8 cellular contexts compared by ENCODE assay signal in genomic region chr20:58649288-58650180, GRCh38. TPM values are rescaled to one million over a fixed set of nuclear protein-coding genes. Genes with fewer than 3 reads are reported as not detected.
DNase-seq lines count a peak whose midpoint lies in the region; ATAC-seq, FAIRE-seq and TF ChIP-seq lines count a peak whose summit lies in the region.

No MANE protein-coding gene starts in this region.

- H3K27ac Mint-ChIP-seq in activated CD4-positive, alpha-beta T cell treated with anti-CD3 and anti-CD28 coated beads, Interleukin-2, amount 10 ng/mL, durations not matched to agents 24 days and 14 days, result peak overlapping the region; percentile 80
- peak overlapping the region; percentile 61 to 90 for H3K27ac Mint-ChIP-seq in natural killer cell treated with Interleukin-12 subunit alpha and Interleukin-12 subunit beta and Interleukin-15 and Interleukin-18, amount 100 ng/mL, for 72 hours

- no peak overlapping the region for H2BK15ac ChIP-seq in H1 (ENCODE audit: low read length)

- H3K27me3 Mint-ChIP-seq in activated CD4-positive, alpha-beta T cell treated with anti-CD3 and anti-CD28 coated beads, Interleukin-2, amount 10 ng/mL, durations not matched to agents 24 days and 14 days, result no peaks in the 10 kb centered on the region
- no peaks in the 10 kb centered on the region for H3K27me3 Mint-ChIP-seq in natural killer cell treated with Interleukin-12 subunit alpha and Interleukin-12 subunit beta and Interleukin-15 and Interleukin-18, amount 100 ng/mL, for 72 hours

- peak overlapping the region; percentile 95 for H3K18ac ChIP-seq in H1 (ENCODE audit: extremely low read depth, low read length)

- H2AFZ ChIP-seq in H1 (ENCODE audit: low read length), result peak overlapping the region; percentile 1; the same call in 1 of the 2 replicates

- H4K8ac ChIP-seq in H1 (ENCODE audit: extremely low read depth, insufficient read depth, low read length), result peak overlapping the region; percentile 71

- 7% methylated on average over 44 of the region's 73 CpGs; no CpG with 5 or more reads in 1 of the 2 experiments for WGBS in H1 (ENCODE audit: extremely low coverage in 1 of 2, insufficient coverage in 1 of 2, insufficient read length in 1 of 2, insufficient replicate concordance in 2 of 2, low coverage in 1 of 2, low lambda C conversion rate in 2 of 2, missing lambda C conversion rate in 1 of 2), 2 experiments

- H3K23me2 ChIP-seq in H1 (ENCODE audit: low read depth, low read length), result peaks cover 19% of the 10 kb centered on the region

- H3K36me3 ChIP-seq in H1 (ENCODE audit: control insufficient read depth in 2 of 4, insufficient read depth in 4 of 4, low read length in 3 of 4), result no peaks in the 10 kb centered on the region; a peak in 1 of 8 replicates

- no peak overlapping the region for H2AK5ac ChIP-seq in H1 (ENCODE audit: low read depth, low read length)

- peak overlapping the region; percentile 46 for H4K91ac ChIP-seq in H1 (replicated peaks; ENCODE audit: insufficient read length, low read length)

- TF ChIP-seq EP300 in H1 (IDR thresholded peaks at IDR 0.05; ENCODE audit: borderline replicate concordance in 1 of 2, low read depth in 2 of 2, low read length in 2 of 2), result no peak

- no peak; a peak in 1 of 3 replicates for TF ChIP-seq POLR2A in H1 (IDR thresholded peaks at IDR 0.05; ENCODE audit: control extremely low read depth in 1 of 2, low read depth in 2 of 2, low read length in 2 of 2)

- H3K9me3 ChIP-seq in H1 (ENCODE audit: insufficient read depth in 2 of 2, low read depth in 1 of 2, low read length in 1 of 2), result no peaks in the 10 kb centered on the region

- H3K79me1 ChIP-seq in H1 (ENCODE audit: low read depth, low read length), result no peaks in the 10 kb centered on the region

- peak overlapping the region; percentile 2; the same call in 1 of the 2 replicates for H2BK5ac ChIP-seq in H1 (ENCODE audit: low read depth, low read length)

- no peaks in the 10 kb centered on the region for H4K20me1 ChIP-seq in H1 (replicated peaks in 1 of 2; ENCODE audit: control insufficient read depth in 1 of 2, insufficient read depth in 2 of 2, low read length in 2 of 2)

- no peak overlapping the region for H3K27ac ChIP-seq in H1 (ENCODE audit: low read depth, low read length)

- FAIRE-seq in H1 (lab: Jason Lieb, UNC), result no peak

- no peaks in the 10 kb centered on the region for H3K9me3 Mint-ChIP-seq in activated CD4-positive, alpha-beta T cell treated with anti-CD3 and anti-CD28 coated beads, Interleukin-2, amount 10 ng/mL, durations not matched to agents 24 days and 14 days
- H3K9me3 Mint-ChIP-seq in natural killer cell treated with Interleukin-12 subunit alpha and Interleukin-12 subunit beta and Interleukin-15 and Interleukin-18, amount 100 ng/mL, for 72 hours, result no peaks in the 10 kb centered on the region

- peak in 1 of 2 donors; percentile 25 for ATAC-seq in natural killer cell treated with Interleukin-12 subunit alpha and Interleukin-12 subunit beta and Interleukin-15 and Interleukin-18, amount 100 ng/mL, for 72 hours
- ATAC-seq in GM18517 (IDR thresholded peaks at IDR 0.05; ENCODE audit: unreplicated experiment) (no peak), GM18909 (IDR thresholded peaks at IDR 0.05; ENCODE audit: poor library complexity, unreplicated experiment) (no peak)

- peak overlapping the region; percentile 80 for H3K4me3 Mint-ChIP-seq in activated CD4-positive, alpha-beta T cell treated with anti-CD3 and anti-CD28 coated beads, Interleukin-2, amount 10 ng/mL, durations not matched to agents 24 days and 14 days
- peak overlapping the region; percentile 79 for H3K4me3 Mint-ChIP-seq in natural killer cell treated with Interleukin-12 subunit alpha and Interleukin-12 subunit beta and Interleukin-15 and Interleukin-18, amount 100 ng/mL, for 72 hours

- POLR2A ChIA-PET in H1 (lab: Charles Lee; ENCODE audit: partially characterized antibody), result interaction anchor here (0.7 to 4.5 kb wide), 14 partner anchors 10 to 199 kb away, joined by 3 to 54 read pairs (median 6); partner anchors contain the start of gene NPEPL1

- TF ChIP-seq RAD21 in H1 (IDR thresholded peaks at IDR 0.05 in 1 of 2, conservative IDR thresholded peaks at IDR 0.05 in 1 of 2; ENCODE audit: low read depth in 2 of 2, low read length in 2 of 2), result no peak

- no peak overlapping the region for H3K23ac ChIP-seq in H1 (ENCODE audit: insufficient read length)

- CTCF ChIA-PET in H1 (lab: Charles Lee; ENCODE audit: partially characterized antibody), result interaction anchor here (0.6 to 7.7 kb wide), 20 partner anchors 9 to 593 kb away, joined by 3 to 57 read pairs (median 4); no protein-coding TSS in a partner anchor

- peaks cover 16% of the 10 kb centered on the region for H3K36me3 Mint-ChIP-seq in activated CD4-positive, alpha-beta T cell treated with anti-CD3 and anti-CD28 coated beads, Interleukin-2, amount 10 ng/mL, durations not matched to agents 24 days and 14 days (ENCODE audit: low read depth)
- H3K36me3 Mint-ChIP-seq in natural killer cell treated with Interleukin-12 subunit alpha and Interleukin-12 subunit beta and Interleukin-15 and Interleukin-18, amount 100 ng/mL, for 72 hours, result peaks cover 14% of the 10 kb centered on the region

- H3K79me2 ChIP-seq in H1 (ENCODE audit: control insufficient read depth in 1 of 2, insufficient read depth in 2 of 2, low read length in 2 of 2), result peaks cover 3 to 31% of the 10 kb centered on the region in 2 experiments; a peak in 3 of 4 replicates

- peaks cover 13% of the 10 kb centered on the region for H3K4me1 Mint-ChIP-seq in activated CD4-positive, alpha-beta T cell treated with anti-CD3 and anti-CD28 coated beads, Interleukin-2, amount 10 ng/mL, durations not matched to agents 24 days and 14 days
- H3K4me1 Mint-ChIP-seq in natural killer cell treated with Interleukin-12 subunit alpha and Interleukin-12 subunit beta and Interleukin-15 and Interleukin-18, amount 100 ng/mL, for 72 hours (ENCODE audit: low read depth in 2 of 2), result peaks cover 12 to 25% of the 10 kb centered on the region in 2 donors

- H2BK20ac ChIP-seq in H1 (ENCODE audit: low read length), result no peak overlapping the region

- TF ChIP-seq CTCF in H1 (IDR thresholded peaks at IDR 0.05; ENCODE audit: control extremely low read depth in 1 of 3, insufficient read depth in 1 of 3, low read depth in 1 of 3, low read length in 3 of 3), result no peak

- no peak overlapping the region for H3K14ac ChIP-seq in H1 (ENCODE audit: insufficient read length)

- no peak overlapping the region for H2BK12ac ChIP-seq in H1 (ENCODE audit: low read depth, low read length)

- peaks cover 0 to 4% (median 2%) of the 10 kb centered on the region in 4 experiments; a peak in 5 of 7 replicates for H3K4me1 ChIP-seq in H1 (replicated peaks in 1 of 4; ENCODE audit: control insufficient read depth in 3 of 4, insufficient read depth in 4 of 4, low read length in 3 of 4)

- peak overlapping the region; percentile 54 for H3K4ac ChIP-seq in H1 (replicated peaks; ENCODE audit: insufficient read length, low read depth, low read length)

- H3K56ac ChIP-seq in H1 (replicated peaks; ENCODE audit: insufficient read length, low read depth, low read length), result peak overlapping the region; percentile 72

- H2BK120ac ChIP-seq in H1 (replicated peaks; ENCODE audit: low read depth, low read length), result peak overlapping the region; percentile 70

- H4K5ac ChIP-seq in H1 (ENCODE audit: insufficient read length, low read depth, low read length), result no peak overlapping the region

- intact Hi-C loops in activated CD4-positive, alpha-beta T cell treated with anti-CD3 and anti-CD28 coated beads, Interleukin-2, amount 10 ng/mL, durations not matched to agents 24 days and 14 days (cut with micrococcal nuclease), result loop anchor here (1.0 to 5.0 kb wide), 8 partner anchors 43 to 1252 kb away; partner anchors contain the start of genes ATP5F1E, NELFCD, NPEPL1 and VAPB

- peak overlapping the region; percentile 86 to 91 for H3K4me2 ChIP-seq in H1 (ENCODE audit: insufficient read depth in 1 of 2, low read depth in 2 of 2, low read length in 2 of 2)

- peak overlapping the region in 3 of 4 experiments; percentile 20 to 56 (median 28); a peak in 3 of 7 replicates for H3K9ac ChIP-seq in H1 (replicated peaks in 1 of 4; ENCODE audit: extremely low read depth in 1 of 4, low read depth in 3 of 4, low read length in 3 of 4)

- peak; percentile 83 for DNase-seq in activated CD4-positive, alpha-beta T cell treated with anti-CD3 and anti-CD28 coated beads, Interleukin-2, amount 10 ng/mL, durations not matched to agents 24 days and 14 days
- DNase-seq in H1 (ENCODE audit: low read depth in 1 of 2, low spot score in 2 of 2) (peak in 1 of 2 experiments; percentile 56), NCI-H1694 treated with DMSO at 0.1 percent for 48 hours (lab: John Stamatoyannopoulos, UW) (no peak), NCI-H2029 (lab: John Stamatoyannopoulos, UW) (no peak)
- no peak for DNase-seq in natural killer cell treated with Interleukin-12 subunit alpha and Interleukin-12 subunit beta and Interleukin-15 and Interleukin-18, amount 100 ng/mL, for 72 hours (ENCODE audit: low spot score)

- H3K4me3 ChIP-seq in GM08714 (ENCODE audit: low read length) (peak overlapping the region; percentile 89; the same call in 1 of the 2 replicates), H1 (ENCODE audit: extremely low read depth in 1 of 4, insufficient read depth in 2 of 4, low read depth in 3 of 4, low read length in 4 of 4) (peak overlapping the region; percentile 63 to 90 (median 82))

- peaks cover 0 to 3% (median 0%) of the 10 kb centered on the region in 4 experiments; a peak in 2 of 7 replicates for H3K27me3 ChIP-seq in H1 (replicated peaks in 1 of 4; ENCODE audit: control insufficient read depth in 3 of 4, extremely low read depth in 1 of 4, insufficient read depth in 3 of 4, low read length in 3 of 4)

RNA-seq across cellular contexts. Expression of gene STX16, which starts 1.5 kb away (rescaled TPM):
- total RNA-seq in activated CD4-positive, alpha-beta T cell treated with anti-CD3 and anti-CD28 coated beads, Interleukin-2, amount 10 ng/mL, durations not matched to agents 24 days and 14 days, result 106 and 110 TPM in 2 replicates
- total RNA-seq in H1 (2021; fragmentation: NEBNext Ultra II Directional; extraction: Animal tissue kit (Norgen Biotek cat#: 25700)), result 61.6 and 64.4 TPM in 2 replicates
- polyA plus RNA-seq in H1 (2011; rRNA removed), result 45.2 and 45.3 TPM in 2 replicates
- polyA plus RNA-seq in H1 (2011; cell fraction: cytosol; rRNA removed), result 87.2 TPM
- 65.1 TPM for polyA plus RNA-seq in H1 (2011; cell fraction: nucleus; rRNA removed)
- 67.7 to 88.0 TPM (median 78.0 TPM) in 4 replicates for polyA plus RNA-seq in H1 (2012, experiment 1 of 2)
- 9.0 TPM for polyA plus RNA-seq in H1 (2012, experiment 2 of 2)
- polyA plus RNA-seq in H1 (2013, experiment 1 of 2), result 60.8 TPM
- polyA plus RNA-seq in H1 (2013, experiment 2 of 2), result 50.5 TPM
- polyA minus RNA-seq in H1 (2011; rRNA and poly(A)+ RNA removed), result 45.0 and 48.5 TPM in 2 replicates
- polyA minus RNA-seq in H1 (2011; cell fraction: cytosol; rRNA and poly(A)+ RNA removed), result 32.7 TPM
- 46.7 TPM for polyA minus RNA-seq in H1 (2011; cell fraction: nucleus; rRNA and poly(A)+ RNA removed)
- 10 to 100 TPM; 92.4 to 92.8 TPM for total RNA-seq in natural killer cell treated with Interleukin-12 subunit alpha and Interleukin-12 subunit beta and Interleukin-15 and Interleukin-18, amount 100 ng/mL, for 72 hours

RNA-seq across cellular contexts. Expression of gene NPEPL1, which starts 43.1 kb away (rescaled TPM):
- 22.3 and 23.1 TPM in 2 replicates for total RNA-seq in activated CD4-positive, alpha-beta T cell treated with anti-CD3 and anti-CD28 coated beads, Interleukin-2, amount 10 ng/mL, durations not matched to agents 24 days and 14 days
- 26.7 and 26.8 TPM in 2 replicates for total RNA-seq in H1 (2021; fragmentation: NEBNext Ultra II Directional; extraction: Animal tissue kit (Norgen Biotek cat#: 25700))
- 12.4 and 26.3 TPM in 2 replicates for polyA plus RNA-seq in H1 (2011; rRNA removed)
- polyA plus RNA-seq in H1 (2011; cell fraction: cytosol; rRNA removed), result 20.2 TPM
- 166 TPM for polyA plus RNA-seq in H1 (2011; cell fraction: nucleus; rRNA removed)
- polyA plus RNA-seq in H1 (2012, experiment 1 of 2), result 30.4 to 43.7 TPM (median 40.6 TPM) in 4 replicates
- 20.7 TPM for polyA plus RNA-seq in H1 (2012, experiment 2 of 2)
- polyA plus RNA-seq in H1 (2013, experiment 1 of 2), result 16.9 TPM
- 14.3 TPM for polyA plus RNA-seq in H1 (2013, experiment 2 of 2)
- 7.0 and 9.4 TPM in 2 replicates for polyA minus RNA-seq in H1 (2011; rRNA and poly(A)+ RNA removed)
- 9.7 TPM for polyA minus RNA-seq in H1 (2011; cell fraction: cytosol; rRNA and poly(A)+ RNA removed)
- polyA minus RNA-seq in H1 (2011; cell fraction: nucleus; rRNA and poly(A)+ RNA removed), result 37.9 TPM
- total RNA-seq in natural killer cell treated with Interleukin-12 subunit alpha and Interleukin-12 subunit beta and Interleukin-15 and Interleukin-18, amount 100 ng/mL, for 72 hours, result 10 to 100 TPM; 23.6 to 30.4 TPM
